Comparison of ENCODE assay signal across 9 cellular contexts in genomic region chr15:92910451-92910850, GRCh38. TPM values are rescaled to one million over a fixed set of nuclear protein-coding genes. Genes with fewer than 3 reads are reported as not detected.
DNase-seq lines count a peak whose midpoint lies in the region; ATAC-seq and TF ChIP-seq lines count a peak whose summit lies in the region.
"Had no signal": no experiment of that assay in that cellular context is flagged by ENCODE, and none has a peak within 500 bp of the region (broad histone marks: within the 10 kb centered on the region; RNA-seq: fewer than 3 reads in every experiment).

No MANE protein-coding gene starts in this region.

- intact Hi-C loops in activated CD4-positive, alpha-beta memory T cell treated with anti-CD3 and anti-CD28 coated beads for 36 hours (cut with micrococcal nuclease), result loop anchor here (1.0 kb wide), 1 partner anchor 25 kb away; no protein-coding TSS in a partner anchor
- intact Hi-C loops in spleen (cut with DNase I; ENCODE audit: low total_unique reads), result no loop called here

- in situ Hi-C loops in GM23248 (cut with MboI), result no loop called here

- CTCF ChIA-PET in activated CD4-positive, alpha-beta memory T cell treated with anti-CD3 and anti-CD28 coated beads for 36 hours (lab: Charles Lee), result no interaction called here

- peak overlapping the region; percentile 40 for H3K4me3 Mint-ChIP-seq in activated CD4-positive, alpha-beta memory T cell treated with anti-CD3 and anti-CD28 coated beads for 36 hours

- no peak overlapping the region for H3K9ac ChIP-seq in GM23248

- H3K27me3 ChIP-seq in GM23248 (replicated peaks; ENCODE audit: insufficient read depth) (no peaks in the 10 kb centered on the region), layer of hippocampus (ENCODE audit: control insufficient read depth, insufficient read depth, low read length) (no peaks in the 10 kb centered on the region), spleen (replicated peaks in 1 of 7) (no peaks in the 10 kb centered on the region)

- H3K4me3 ChIP-seq in GM23248 (no peak overlapping the region), spleen (peak overlapping the region in 1 of 8 donors; percentile 7)

- peaks cover 90% of the 10 kb centered on the region for H3K4me1 Mint-ChIP-seq in activated CD4-positive, alpha-beta memory T cell treated with anti-CD3 and anti-CD28 coated beads for 36 hours (ENCODE audit: low read depth)

- TF ChIP-seq POLR2A in spleen (IDR thresholded peaks at IDR 0.05), result no peak

- H3K36me3 Mint-ChIP-seq in activated CD4-positive, alpha-beta memory T cell treated with anti-CD3 and anti-CD28 coated beads for 36 hours, result peaks cover 49% of the 10 kb centered on the region

- H3K27ac ChIP-seq in GM23248, result peak overlapping the region; percentile 98
- peak overlapping the region; percentile 13 for H3K27ac ChIP-seq in layer of hippocampus (ENCODE audit: low read depth, low read length)
- peak overlapping the region in 7 of 8 donors; percentile 7 to 97 (median 85) for H3K27ac ChIP-seq in spleen

- no peak for TF ChIP-seq CTCF in spleen (IDR thresholded peaks at IDR 0.05 in 8 of 11, conservative IDR thresholded peaks at IDR 0.05 in 3 of 11)

- no peak overlapping the region for H3K4me2 ChIP-seq in GM23248 (ENCODE audit: unreplicated experiment)

- no peaks in the 10 kb centered on the region for H4K20me1 ChIP-seq in GM23248 (ENCODE audit: insufficient read depth)

- no peaks in the 10 kb centered on the region for H3K9me2 ChIP-seq in GM23248 (ENCODE audit: insufficient read depth)

- H3K4me1 ChIP-seq in GM23248 (ENCODE audit: insufficient read depth), result peaks cover 71% of the 10 kb centered on the region
- H3K4me1 ChIP-seq in spleen, result peaks cover 77 to 100% (median 100%) of the 10 kb centered on the region in 6 donors

- H3K9me3 Mint-ChIP-seq in activated CD4-positive, alpha-beta memory T cell treated with anti-CD3 and anti-CD28 coated beads for 36 hours, result no peaks in the 10 kb centered on the region

- WGBS in GM23248 (ENCODE audit: low coverage in 1 of 2, low lambda C conversion rate in 2 of 2, missing lambda C conversion rate in 2 of 2), 2 experiments, result 87 to 88% methylated on average over 13 of the region's 13 CpGs
- WGBS in spleen, 5 donors, result 84 to 89% (median 87%) methylated on average over 13 of the region's 13 CpGs

- H3F3A ChIP-seq in GM23248 (ENCODE audit: insufficient read depth), result peaks cover 91% of the 10 kb centered on the region

- DNase-seq in GM23248 (no peak), spleen (no peak), D341Med (ENCODE audit: low spot score) (no peak)
- no peak for DNase-seq in activated CD4-positive, alpha-beta memory T cell treated with anti-CD3 and anti-CD28 coated beads for 36 hours
- DNase-seq: retina had no signal

- no peak for ATAC-seq in GM21529 (IDR thresholded peaks at IDR 0.05; ENCODE audit: unreplicated experiment)
- ATAC-seq in HG03139 (IDR thresholded peaks at IDR 0.05; ENCODE audit: unreplicated experiment), result no peak
- ATAC-seq: activated CD4-positive, CD25-positive, alpha-beta regulatory T cell treated with anti-CD3 and anti-CD28 coated beads, Interleukin-2, amount 50 U/mL, for 24 hours had no signal

- H3K27me3 Mint-ChIP-seq in activated CD4-positive, alpha-beta memory T cell treated with anti-CD3 and anti-CD28 coated beads for 36 hours, result no peaks in the 10 kb centered on the region

- no peak overlapping the region for H2AFZ ChIP-seq in GM23248

- peak overlapping the region; percentile 75 for H3K27ac Mint-ChIP-seq in activated CD4-positive, alpha-beta memory T cell treated with anti-CD3 and anti-CD28 coated beads for 36 hours

- POLR2A ChIA-PET in activated CD4-positive, alpha-beta memory T cell treated with anti-CD3 and anti-CD28 coated beads for 36 hours (lab: Charles Lee), result interaction anchor here (11.3 to 11.6 kb wide), 2 partner anchors 23 to 102 kb away, joined by 240 to 733 read pairs; no protein-coding TSS in a partner anchor

- no peaks in the 10 kb centered on the region for H3K9me3 ChIP-seq in GM23248 (ENCODE audit: low read depth)
- no peaks in the 10 kb centered on the region for H3K9me3 ChIP-seq in spleen

- no peaks in the 10 kb centered on the region for H3K36me3 ChIP-seq in GM23248 (ENCODE audit: low read depth)
- peaks cover 0 to 28% (median 0%) of the 10 kb centered on the region in 6 donors for H3K36me3 ChIP-seq in spleen

- peaks cover 98% of the 10 kb centered on the region for H3K79me2 ChIP-seq in GM23248 (ENCODE audit: insufficient read depth)

RNA-seq across cellular contexts. Expression of gene CHD2, which starts 10.3 kb away (rescaled TPM):
- total RNA-seq in GM23248 (2014; rRNA removed; shearing (Covaris generic)), result 39.0 and 54.4 TPM in 2 replicates
- polyA plus RNA-seq in GM23248 (2016; fragmentation: Nextera tagmentation; extraction: Ambion mirVana) (36.5 and 37.0 TPM in 2 replicates), spleen (10 to 100 TPM; 37.3 to 44.0 (median 43.2) TPM)
- total RNA-seq in activated CD4-positive, alpha-beta memory T cell treated with anti-CD3 and anti-CD28 coated beads for 36 hours, result 100 to 1,000 TPM; 113 to 121 TPM
- total RNA-seq in spleen, result 100 to 1,000 TPM; 160 to 232 (median 204) TPM

Comparison
In these comparisons a context has a peak if more than half of its experiments do, and no peak if none do; other contexts are left out.
1. H3K27ac ChIP-seq: peak in every context shown above with its lines; median percentile 98 in GM23248; 85 in spleen; 13 in layer of hippocampus.